In the genomic region with DNA sequence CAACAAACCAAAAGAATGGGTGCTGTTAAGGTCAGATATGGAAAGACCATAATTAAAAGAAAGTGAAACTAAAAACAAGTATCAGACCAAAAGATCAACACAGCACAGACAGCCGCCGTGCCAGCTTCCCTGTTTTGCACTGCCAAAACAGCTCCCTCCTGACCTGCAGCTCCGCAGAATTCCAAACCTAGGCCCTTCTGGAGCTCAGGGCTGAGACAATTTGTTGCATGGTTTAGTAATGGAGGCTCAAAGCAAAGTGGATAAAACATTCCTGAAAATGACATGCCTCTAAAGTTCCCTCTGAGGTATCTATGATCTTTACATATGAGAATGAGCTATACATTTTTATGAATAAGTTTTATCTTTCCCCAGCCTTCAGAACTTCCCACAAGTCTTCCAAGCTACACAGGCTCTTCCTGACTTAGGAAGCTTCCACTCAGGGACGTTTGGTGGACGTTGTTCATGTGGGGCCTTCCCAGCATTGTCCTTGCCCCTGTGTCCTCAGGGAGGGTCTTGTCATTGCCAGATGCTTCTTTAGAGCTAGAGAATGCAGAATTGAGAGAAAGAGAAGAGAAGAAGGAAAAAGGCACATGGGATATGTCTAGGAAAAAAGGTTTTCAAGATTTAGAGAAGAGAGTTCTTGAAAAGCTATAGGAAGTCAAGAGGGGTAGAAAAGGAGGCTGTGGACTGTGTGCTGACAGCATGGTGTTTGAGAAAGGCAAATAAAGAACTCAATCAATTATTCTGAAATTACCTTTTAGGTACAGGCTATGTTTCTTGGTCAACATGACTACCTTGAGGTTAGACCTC, we compare ENCODE assay signal across 8 cellular contexts. TPM values are rescaled to one million over a fixed set of nuclear protein-coding genes. Genes with fewer than 3 reads are reported as not detected.
DNase-seq lines count a peak whose midpoint lies in the region; ATAC-seq and TF ChIP-seq lines count a peak whose summit lies in the region.

No MANE protein-coding gene starts in this region.

- no peaks in the 10 kb centered on the region for H4K20me1 ChIP-seq in hepatocyte (ENCODE audit: insufficient read depth, poor library complexity, severe bottlenecking)

- H3K9me3 ChIP-seq in adrenal gland (replicated peaks in 1 of 3) (no peaks in the 10 kb centered on the region), hepatocyte (ENCODE audit: low read depth) (no peaks in the 10 kb centered on the region)

- H3K4me1 ChIP-seq in adrenal gland (replicated peaks in 1 of 2) (peaks cover 0 to 24% of the 10 kb centered on the region in 2 donors), hepatocyte (ENCODE audit: insufficient read depth) (peaks cover 12% of the 10 kb centered on the region)

- H2AFZ ChIP-seq in hepatocyte, result peak overlapping the region; percentile 59

- H3K27ac ChIP-seq in adrenal gland (peak overlapping the region; percentile 62 to 85 (median 71)), hepatocyte (peak overlapping the region; percentile 33)

- H3K79me2 ChIP-seq in hepatocyte, result no peaks in the 10 kb centered on the region

- no peaks in the 10 kb centered on the region for H3K36me3 ChIP-seq in adrenal gland (replicated peaks in 1 of 2)
- no peaks in the 10 kb centered on the region for H3K36me3 ChIP-seq in hepatocyte (replicated peaks; ENCODE audit: insufficient read depth, low read depth)

- WGBS in adrenal gland, 4 donors, result 0 to 3% (median 1%) methylated on average over 5 of the region's 5 CpGs
- 56% methylated on average over 5 of the region's 5 CpGs for WGBS in hepatocyte (ENCODE audit: low lambda C conversion rate, missing lambda C conversion rate)

- H3K4me3 ChIP-seq in adrenal gland (peak overlapping the region in 1 of 4 donors; percentile 45), hepatocyte (no peak overlapping the region)

- intact Hi-C loops in adrenal gland (cut with DNase I), result no loop called here

- peak overlapping the region; percentile 66 for H3K4me2 ChIP-seq in hepatocyte

- TF ChIP-seq POLR2A in adrenal gland (IDR thresholded peaks at IDR 0.05), result no peak

- TF ChIP-seq CTCF in adrenal gland (IDR thresholded peaks at IDR 0.05), result no peak
- TF ChIP-seq CTCF in hepatocyte (IDR thresholded peaks at IDR 0.05; ENCODE audit: poor library complexity), result no peak

- peak; percentile 91 for ATAC-seq in HG03045 (IDR thresholded peaks at IDR 0.05; ENCODE audit: unreplicated experiment)

- peak; percentile 39 for DNase-seq in NCI-H2227 treated with DMSO at 0.1 percent for 48 hours (lab: John Stamatoyannopoulos, UW)
- no peak for DNase-seq in NCI-H2227 (lab: John Stamatoyannopoulos, UW; ENCODE audit: unreplicated experiment)
- peak; percentile 67 for DNase-seq in RPMI8226
- peak; percentile 67 to 89 (median 76) for DNase-seq in adrenal gland
- DNase-seq in hepatocyte (ENCODE audit: low spot score), result no peak
- peak in 2 of 3 donors; percentile 20 to 25 for DNase-seq in stimulated activated CD4-positive, alpha-beta T cell treated with anti-CD3 and anti-CD28 coated beads, Interleukin-12 subunit alpha, Interleukin-12 subunit beta, amount 100 ng/mL, for 48 hours (ENCODE audit: low read depth in 2 of 3, low spot score in 1 of 3)
- DNase-seq in HuH-7.5 (ENCODE audit: low spot score), result no peak

- H3K9me2 ChIP-seq in hepatocyte (replicated peaks; ENCODE audit: insufficient read depth), result no peaks in the 10 kb centered on the region

- no peaks in the 10 kb centered on the region for H3K27me3 ChIP-seq in adrenal gland
- H3K27me3 ChIP-seq in hepatocyte, result no peaks in the 10 kb centered on the region

RNA-seq across cellular contexts. Expression of gene SSBP2, which starts 28.4 kb away (rescaled TPM):
- total RNA-seq in adrenal gland, result 100 to 1,000 TPM in 1 of 8 donors, 10 to 100 TPM in 7; 16.2 to 424 (median 27.2) TPM
- 10 to 100 TPM; 21.3 to 27.7 (median 24.1) TPM for polyA plus RNA-seq in adrenal gland
- 23.7 and 29.3 TPM in 2 replicates for total RNA-seq in hepatocyte
- polyA plus RNA-seq in hepatocyte, result 47.7 and 48.2 TPM in 2 replicates

Comparison
In these comparisons a context has a peak if more than half of its experiments do, and no peak if none do; other contexts are left out.
1. DNase-seq: peak in NCI-H2227 treated with DMSO at 0.1 percent for 48 hours (single experiment), RPMI8226 (single experiment), adrenal gland (7 of 7) and stimulated activated CD4-positive, alpha-beta T cell treated with anti-CD3 and anti-CD28 coated beads, Interleukin-12 subunit alpha, Interleukin-12 subunit beta, amount 100 ng/mL, for 48 hours (2 of 3); none in NCI-H2227 (single experiment), hepatocyte (single experiment) and HuH-7.5 (single experiment).